Comparison of ENCODE assay signal across 30 cellular contexts in genomic region chr20:31896049-31896448, GRCh38. TPM values are rescaled to one million over a fixed set of nuclear protein-coding genes. Genes with fewer than 3 reads are reported as not detected.
DNase-seq lines count a peak whose midpoint lies in the region; ATAC-seq, FAIRE-seq and TF ChIP-seq lines count a peak whose summit lies in the region.
"Had no signal": no experiment of that assay in that cellular context is flagged by ENCODE, and none has a peak within 500 bp of the region (broad histone marks: within the 10 kb centered on the region; RNA-seq: fewer than 3 reads in every experiment).

No MANE protein-coding gene starts in this region.

- no peak for FAIRE-seq in GM12892 (lab: Jason Lieb, UNC)
- FAIRE-seq: G401.6, H1, HTR-8/SVneo had no signal

- ATAC-seq in heart right ventricle = no peak
- no peak for ATAC-seq in stimulated activated memory B cell treated with anti-CD40 and anti-IgM and Interleukin-4, amounts not matched to agents 10 μg/mL and 1 μg/mL and 100 μg/mL, for 72 hours
- ATAC-seq in HG03439 (IDR thresholded peaks at IDR 0.05; ENCODE audit: unreplicated experiment) = no peak
- ATAC-seq: CD8-positive, alpha-beta T cell; HCT116; SK-N-SH treated with all-trans-retinoic acid at 6 μM for 48 hours had no signal

- H3K9me3 Mint-ChIP-seq in stimulated activated memory B cell treated with anti-CD40 and anti-IgM and Interleukin-4, amounts not matched to agents 10 μg/mL and 1 μg/mL and 100 μg/mL, for 72 hours = no peaks in the 10 kb centered on the region
- H3K9me3 Mint-ChIP-seq: CD8-positive, alpha-beta T cell had no signal

- no peak for TF ChIP-seq CTCF in right atrium auricular region (IDR thresholded peaks at IDR 0.05)
- TF ChIP-seq CTCF in heart right ventricle (IDR thresholded peaks at IDR 0.05) = no peak
- no peak for TF ChIP-seq CTCF in dorsolateral prefrontal cortex (IDR thresholded peaks at IDR 0.05 in 54 of 56, conservative IDR thresholded peaks at IDR 0.05 in 2 of 56; ENCODE audit: low read depth in 1 of 56, partially characterized antibody in 56 of 56)

- H3K4me1 Mint-ChIP-seq in stimulated activated memory B cell treated with anti-CD40 and anti-IgM and Interleukin-4, amounts not matched to agents 10 μg/mL and 1 μg/mL and 100 μg/mL, for 72 hours = peaks cover 25% of the 10 kb centered on the region

- intact Hi-C loops in heart right ventricle (cut with DNase I) = no loop called here
- intact Hi-C loops in dorsolateral prefrontal cortex (cut with DNase I) = loop anchor here in 1 of 2 donors (5.0 kb wide), 1 partner anchor 36 kb away; no protein-coding TSS in a partner anchor

- TF ChIP-seq POLR2A in GM12892 (IDR thresholded peaks at IDR 0.05; ENCODE audit: low read depth, low read length) = no peak

- H3K27me3 ChIP-seq in right atrium auricular region (no peaks in the 10 kb centered on the region), heart right ventricle (peaks cover 0 to 6% (median 0%) of the 10 kb centered on the region in 7 donors), dorsolateral prefrontal cortex (no peaks in the 10 kb centered on the region)

- peak overlapping the region; percentile 21 for H3K4me3 Mint-ChIP-seq in stimulated activated memory B cell treated with anti-CD40 and anti-IgM and Interleukin-4, amounts not matched to agents 10 μg/mL and 1 μg/mL and 100 μg/mL, for 72 hours
- H3K4me3 Mint-ChIP-seq: CD8-positive, alpha-beta T cell had no signal

- H3K9me3 ChIP-seq in right atrium auricular region (no peaks in the 10 kb centered on the region), heart right ventricle (no peaks in the 10 kb centered on the region)
- H3K9me3 ChIP-seq: SJCRH30 had no signal

- H3K27ac ChIP-seq in right atrium auricular region (peak overlapping the region; percentile 51 to 56), heart right ventricle (peak overlapping the region in 3 of 10 donors; percentile 71 to 83 (median 79)), dorsolateral prefrontal cortex (peak overlapping the region in 3 of 59 donors; percentile 15 to 60 (median 58))
- H3K27ac ChIP-seq: C4-2B, SJCRH30 had no signal

- DNase-seq in right atrium auricular region (ENCODE audit: low spot score) (no peak), heart right ventricle (no peak), islet precursor cell (peak; percentile 29), GM12892 (ENCODE audit: insufficient read length) (no peak), dorsolateral prefrontal cortex (no peak)
- DNase-seq in activated effector memory CD4-positive, alpha-beta T cell treated with anti-CD3 and anti-CD28 coated beads, Interleukin-2, amount 50 U/mL, for 16 hours = no peak
- DNase-seq: CD8-positive, alpha-beta T cell; KBM-7; MV-4-11; NCI-H1105; NCI-H2029; NCI-H446 treated with DMSO at 0.1 percent for 48 hours; NCI-H526; NCI-H82; NK-92 treated with Interleukin-12 subunit alpha and Interleukin-12 subunit beta, amount 100 ng/mL, for 24 hours; PC-3; SJCRH30 had no signal

- no peaks in the 10 kb centered on the region for H3K36me3 ChIP-seq in right atrium auricular region
- no peaks in the 10 kb centered on the region for H3K36me3 ChIP-seq in heart right ventricle
- H3K36me3 ChIP-seq: SJCRH30 had no signal

- 92% methylated on average over 9 of the region's 9 CpGs for WGBS in heart right ventricle, 2 donors

- H3K27ac Mint-ChIP-seq in stimulated activated memory B cell treated with anti-CD40 and anti-IgM and Interleukin-4, amounts not matched to agents 10 μg/mL and 1 μg/mL and 100 μg/mL, for 72 hours = peak overlapping the region; percentile 89
- H3K27ac Mint-ChIP-seq: CD8-positive, alpha-beta T cell had no signal

- peaks cover 7% of the 10 kb centered on the region for H3K36me3 Mint-ChIP-seq in stimulated activated memory B cell treated with anti-CD40 and anti-IgM and Interleukin-4, amounts not matched to agents 10 μg/mL and 1 μg/mL and 100 μg/mL, for 72 hours
- H3K36me3 Mint-ChIP-seq: CD8-positive, alpha-beta T cell had no signal

- no peaks in the 10 kb centered on the region for H3K27me3 Mint-ChIP-seq in stimulated activated memory B cell treated with anti-CD40 and anti-IgM and Interleukin-4, amounts not matched to agents 10 μg/mL and 1 μg/mL and 100 μg/mL, for 72 hours

- H3K4me1 ChIP-seq in right atrium auricular region (no peaks in the 10 kb centered on the region), heart right ventricle (peaks cover 0 to 12% (median 6%) of the 10 kb centered on the region in 9 donors)
- H3K4me1 ChIP-seq: Caco-2, SJCRH30 had no signal

- H3K4me3 ChIP-seq in right atrium auricular region (no peak overlapping the region), heart right ventricle (no peak overlapping the region), dorsolateral prefrontal cortex (no peak overlapping the region)
- H3K4me3 ChIP-seq: SJCRH30 had no signal

RNA-seq across cellular contexts. Expression of gene TTLL9, which starts 25.6 kb away (rescaled TPM):
- total RNA-seq in right atrium auricular region = not detected
- under 1 TPM in 1 of 10 donors, not detected in 9; 0.15 TPM for total RNA-seq in heart right ventricle
- polyA plus RNA-seq in heart right ventricle = under 1 TPM; 0.03 to 0.07 TPM
- 0.61 TPM for polyA plus RNA-seq in GM12892 (2012; ENCODE audit: missing spikeins)
- 10 to 100 TPM in 3 of 120 experiments, 1 to 10 TPM in 117; 2.6 to 11.1 (median 5.7) TPM for total RNA-seq in dorsolateral prefrontal cortex
- total RNA-seq: Caco-2; CD8-positive, alpha-beta T cell; H1; LHCN-M2; PC-3; Right ventricle myocardium inferior; SJCRH30 had no signal

RNA-seq across cellular contexts. Expression of gene DUSP15, which starts 25.7 kb away (rescaled TPM):
- total RNA-seq in right atrium auricular region (10 to 100 TPM in 1 of 2 donors, 1 to 10 TPM in 1; 8.8 to 11.6 TPM), heart right ventricle (1 to 10 TPM; 1.7 to 7.2 (median 5.0) TPM), dorsolateral prefrontal cortex (10 to 100 TPM in 24 of 120 experiments, 1 to 10 TPM in 96; 4.0 to 19.1 (median 8.0) TPM)
- polyA plus RNA-seq in heart right ventricle = 1 to 10 TPM in 1 of 2 donors, under 1 TPM in 1; 0.90 to 6.0 TPM
- 1.2 TPM for polyA plus RNA-seq in GM12892 (2012; ENCODE audit: missing spikeins)
- total RNA-seq: CD8-positive, alpha-beta T cell; MCF 10A; PC-3 had no signal

RNA-seq across cellular contexts. Expression of gene FOXS1, which starts 50.6 kb away (rescaled TPM):
- 1 to 10 TPM; 1.9 to 4.2 TPM for total RNA-seq in right atrium auricular region
- total RNA-seq in heart right ventricle = 1 to 10 TPM; 1.4 to 6.5 (median 2.5) TPM
- 1 to 10 TPM; 6.0 to 7.5 TPM for polyA plus RNA-seq in heart right ventricle
- not detected for polyA plus RNA-seq in GM12892 (2012; ENCODE audit: missing spikeins)
- total RNA-seq in dorsolateral prefrontal cortex = 1 to 10 TPM in 59 of 120 experiments, under 1 TPM in 50, not detected in 11; 0.29 to 3.8 (median 1.0) TPM
- total RNA-seq: A172; Caco-2; CD8-positive, alpha-beta T cell; H1; LHCN-M2; MCF 10A; PC-3 had no signal

RNA-seq across cellular contexts. Expression of gene PDRG1, which starts 55.8 kb away (rescaled TPM):
- total RNA-seq in right atrium auricular region = 1 to 10 TPM; 4.9 to 5.7 TPM
- total RNA-seq in heart right ventricle = 10 to 100 TPM in 1 of 10 donors, 1 to 10 TPM in 9; 6.4 to 10.7 (median 7.5) TPM
- polyA plus RNA-seq in heart right ventricle = 10 to 100 TPM in 1 of 2 donors, 1 to 10 TPM in 1; 7.3 to 12.8 TPM
- 19.5 TPM for polyA plus RNA-seq in GM12892 (2012; ENCODE audit: missing spikeins)
- 10 to 100 TPM; 10.2 to 19.6 (median 13.1) TPM for total RNA-seq in dorsolateral prefrontal cortex
